ENCODE assay signal across 22 cellular contexts in the genomic region with DNA sequence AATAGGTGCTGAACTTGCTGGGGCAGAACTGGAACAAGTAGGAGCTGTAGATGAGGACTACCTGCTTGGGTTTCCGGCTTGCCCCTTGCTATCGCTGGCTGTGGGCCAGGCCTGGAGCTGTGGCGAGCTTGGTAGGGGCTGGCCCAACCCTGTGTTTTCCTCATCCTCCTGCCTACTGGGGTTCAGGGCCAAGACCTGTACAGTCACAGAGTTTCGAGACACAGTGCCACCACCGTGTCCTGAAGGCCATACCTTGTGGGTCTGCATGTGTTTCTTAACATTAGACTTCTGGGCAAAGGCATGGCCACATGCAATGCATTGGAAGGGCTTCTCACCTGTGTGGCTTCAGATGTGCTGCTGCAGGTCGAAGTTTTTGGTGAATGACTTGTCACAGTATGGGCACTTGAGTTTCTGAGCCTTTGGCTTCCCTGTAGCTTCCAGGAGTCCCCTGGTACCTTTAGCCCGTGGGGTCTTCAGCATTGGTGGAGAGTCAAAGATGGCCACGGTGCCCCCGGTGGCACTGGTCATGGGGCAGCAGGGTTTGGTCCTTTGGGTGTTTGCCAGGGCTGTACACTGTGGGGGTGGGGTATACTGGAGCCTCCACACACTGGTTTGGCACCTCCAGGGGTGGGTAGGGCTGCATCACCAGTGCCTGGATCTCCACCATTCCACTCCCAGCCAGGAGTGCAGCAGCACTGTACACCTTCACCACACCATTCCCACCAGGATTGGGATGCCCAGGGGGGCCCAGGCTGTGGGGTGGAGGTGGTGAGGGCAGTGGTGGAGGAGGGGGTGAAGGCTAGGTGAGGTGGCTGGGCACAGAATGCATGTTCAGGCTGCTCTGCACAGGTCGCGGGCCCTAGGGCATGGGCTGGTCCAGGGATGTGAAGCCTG. TPM values are rescaled to one million over a fixed set of nuclear protein-coding genes. Genes with fewer than 3 reads are reported as not detected.
DNase-seq lines count a peak whose midpoint lies in the region; ATAC-seq and TF ChIP-seq lines count a peak whose summit lies in the region.
"Had no signal": no experiment of that assay in that cellular context is flagged by ENCODE, and none has a peak within 500 bp of the region (broad histone marks: within the 10 kb centered on the region; RNA-seq: fewer than 3 reads in every experiment).

No MANE protein-coding gene starts in this region.

- no peaks in the 10 kb centered on the region for H3K27me3 ChIP-seq in right cardiac atrium (ENCODE audit: control insufficient read depth, insufficient read depth)
- H3K27me3 ChIP-seq in gastroesophageal sphincter: no peaks in the 10 kb centered on the region
- no peaks in the 10 kb centered on the region for H3K27me3 ChIP-seq in naive thymus-derived CD4-positive, alpha-beta T cell (ENCODE audit: control insufficient read depth in 2 of 2, insufficient read depth in 2 of 2, low read length in 2 of 2)
- H3K27me3 ChIP-seq in aorta (ENCODE audit: control insufficient read depth in 1 of 2, insufficient read depth in 2 of 2, low read length in 1 of 2): no peaks in the 10 kb centered on the region
- no peaks in the 10 kb centered on the region for H3K27me3 ChIP-seq in uterus
- H3K27me3 ChIP-seq: MG63 had no signal

- TF ChIP-seq POLR2A in gastroesophageal sphincter (IDR thresholded peaks at IDR 0.05) (no peak), uterus (IDR thresholded peaks at IDR 0.05) (no peak)

- H3K9me3 Mint-ChIP-seq in naive thymus-derived CD4-positive, alpha-beta T cell: peaks cover 0 to 7% (median 0%) of the 10 kb centered on the region in 11 donors

- no peaks in the 10 kb centered on the region for H3K9me3 ChIP-seq in right cardiac atrium (ENCODE audit: control insufficient read depth, low read length)
- H3K9me3 ChIP-seq in gastroesophageal sphincter: no peaks in the 10 kb centered on the region
- H3K9me3 ChIP-seq in naive thymus-derived CD4-positive, alpha-beta T cell (ENCODE audit: control insufficient read depth in 2 of 3, low read length in 3 of 3): no peaks in the 10 kb centered on the region
- no peaks in the 10 kb centered on the region for H3K9me3 ChIP-seq in aorta (ENCODE audit: control insufficient read depth, low read length)
- no peaks in the 10 kb centered on the region for H3K9me3 ChIP-seq in uterus
- H3K9me3 ChIP-seq: MG63 had no signal

- no peaks in the 10 kb centered on the region for H3K4me1 Mint-ChIP-seq in naive thymus-derived CD4-positive, alpha-beta T cell
- H3K4me1 Mint-ChIP-seq: CD8-positive, alpha-beta memory T cell; H9 had no signal

- peaks cover 0 to 3% (median 0%) of the 10 kb centered on the region in 5 donors for H3K36me3 Mint-ChIP-seq in naive thymus-derived CD4-positive, alpha-beta T cell

- H3K27ac ChIP-seq in right cardiac atrium (ENCODE audit: low read length): no peak overlapping the region
- H3K27ac ChIP-seq in gastroesophageal sphincter: no peak overlapping the region
- no peak overlapping the region for H3K27ac ChIP-seq in naive thymus-derived CD4-positive, alpha-beta T cell (ENCODE audit: low read depth, low read length)
- H3K27ac ChIP-seq in aorta (ENCODE audit: low read depth in 1 of 2, low read length in 2 of 2): no peak overlapping the region
- no peak overlapping the region for H3K27ac ChIP-seq in uterus
- H3K27ac ChIP-seq: C4-2B, PC-9, SK-N-MC had no signal

- TF ChIP-seq EP300 in gastroesophageal sphincter (IDR thresholded peaks at IDR 0.05): no peak

- H3K4me3 Mint-ChIP-seq in naive thymus-derived CD4-positive, alpha-beta T cell: no peak overlapping the region
- H3K4me3 Mint-ChIP-seq: H9, HFFc6 had no signal

- POLR2A ChIA-PET in naive thymus-derived CD4-positive, alpha-beta T cell (lab: Charles Lee): no interaction called here

- no peaks in the 10 kb centered on the region for H3K4me1 ChIP-seq in right cardiac atrium (ENCODE audit: control insufficient read depth, insufficient read depth, low read length)
- no peaks in the 10 kb centered on the region for H3K4me1 ChIP-seq in gastroesophageal sphincter
- no peaks in the 10 kb centered on the region for H3K4me1 ChIP-seq in naive thymus-derived CD4-positive, alpha-beta T cell (ENCODE audit: control insufficient read depth in 2 of 2, insufficient read depth in 2 of 2, low read length in 2 of 2)
- H3K4me1 ChIP-seq in aorta (ENCODE audit: control insufficient read depth in 1 of 2, insufficient read depth in 2 of 2, low read length in 2 of 2): no peaks in the 10 kb centered on the region
- no peaks in the 10 kb centered on the region for H3K4me1 ChIP-seq in uterus

- no peak overlapping the region for H3K27ac Mint-ChIP-seq in naive thymus-derived CD4-positive, alpha-beta T cell
- H3K27ac Mint-ChIP-seq: H9, HFFc6 had no signal

- no peak for TF ChIP-seq CTCF in gastroesophageal sphincter (IDR thresholded peaks at IDR 0.05)
- no peak for TF ChIP-seq CTCF in uterus (IDR thresholded peaks at IDR 0.05)

- CTCF ChIA-PET in naive thymus-derived CD4-positive, alpha-beta T cell (lab: Charles Lee): interaction anchor here (0.7 kb wide), 1 partner anchor 22 kb away, joined by 4 read pairs; no protein-coding TSS in a partner anchor

- WGBS in right cardiac atrium: 88% methylated on average over 11 of the region's 11 CpGs
- no CpG with 5 or more reads among the region's 11 CpGs for WGBS in gastroesophageal sphincter (ENCODE audit: low coverage in 1 of 2), 2 donors
- WGBS in aorta, 2 donors: 90 to 91% methylated on average over 11 of the region's 11 CpGs

- DNase-seq in right cardiac atrium: peak in 2 of 3 donors; percentile 31 to 32
- no peak for DNase-seq in Right ventricle myocardium inferior (ENCODE audit: missing footprints)
- no peak for DNase-seq in naive thymus-derived CD4-positive, alpha-beta T cell
- no peak for DNase-seq in aorta
- DNase-seq in NCI-H2227 (lab: John Stamatoyannopoulos, UW; ENCODE audit: unreplicated experiment): no peak
- DNase-seq in NCI-H146 (lab: John Stamatoyannopoulos, UW): no peak
- no peak for DNase-seq in uterus
- DNase-seq: H9, HFFc6, MG63, NCI-H187, NCI-H2227 treated with DMSO at 0.1 percent for 48 hours, NCI-H510A treated with DMSO at 0.1 percent for 48 hours, NCI-H748 treated with DMSO at 0.1 percent for 48 hours, PC-9, RPMI8226, SHP77 treated with DMSO at 0.1 percent for 48 hours had no signal

- ATAC-seq in right cardiac atrium: peak in 1 of 2 donors; percentile 16
- no peak for ATAC-seq in Right ventricle myocardium inferior
- ATAC-seq in gastroesophageal sphincter: peak; percentile 22
- peak; percentile 18 for ATAC-seq in naive thymus-derived CD4-positive, alpha-beta T cell
- peak; percentile 28 for ATAC-seq in aorta (ENCODE audit: low FRiP score)

- H3K4me3 ChIP-seq in right cardiac atrium (ENCODE audit: low read length) (no peak overlapping the region), gastroesophageal sphincter (no peak overlapping the region), aorta (ENCODE audit: low read length in 2 of 2) (no peak overlapping the region), uterus (no peak overlapping the region)
- H3K4me3 ChIP-seq in naive thymus-derived CD4-positive, alpha-beta T cell (ENCODE audit: low read length): no peak overlapping the region
- H3K4me3 ChIP-seq: K562, MG63, PC-9, SK-N-MC had no signal

- intact Hi-C loops in right cardiac atrium (cut with DNase I): no loop called here
- intact Hi-C loops in Right ventricle myocardium inferior (cut with DNase I): no loop called here
- intact Hi-C loops in naive thymus-derived CD4-positive, alpha-beta T cell (cut with micrococcal nuclease): no loop called here
- intact Hi-C loops in aorta (cut with DNase I): no loop called here
- intact Hi-C loops in uterus (cut with DNase I; ENCODE audit: low total_unique reads): no loop called here

- H3K27me3 Mint-ChIP-seq in naive thymus-derived CD4-positive, alpha-beta T cell: peaks cover 0 to 4% (median 0%) of the 10 kb centered on the region in 5 donors

- H3K36me3 ChIP-seq in gastroesophageal sphincter: no peaks in the 10 kb centered on the region
- no peaks in the 10 kb centered on the region for H3K36me3 ChIP-seq in naive thymus-derived CD4-positive, alpha-beta T cell (ENCODE audit: control insufficient read depth in 2 of 3, insufficient read depth in 3 of 3, low read length in 3 of 3)
- no peaks in the 10 kb centered on the region for H3K36me3 ChIP-seq in aorta (ENCODE audit: control insufficient read depth in 1 of 2, insufficient read depth in 2 of 2, low read length in 1 of 2)
- H3K36me3 ChIP-seq in uterus: no peaks in the 10 kb centered on the region
- H3K36me3 ChIP-seq: MG63 had no signal

RNA-seq across cellular contexts. Expression of a gene that starts 52.1 kb away (rescaled TPM):
- total RNA-seq in right cardiac atrium: not detected
- not detected for polyA plus RNA-seq in right cardiac atrium
- total RNA-seq in Right ventricle myocardium inferior: 0.38 TPM
- 1 to 10 TPM in 1 of 4 donors, not detected in 3; 5.1 TPM for total RNA-seq in gastroesophageal sphincter
- not detected for total RNA-seq in naive thymus-derived CD4-positive, alpha-beta T cell
- not detected for polyA plus RNA-seq in naive thymus-derived CD4-positive, alpha-beta T cell
- total RNA-seq in aorta: not detected
- not detected for polyA plus RNA-seq in aorta
- total RNA-seq in uterus: 1 to 10 TPM in 1 of 4 donors, not detected in 3; 1.2 TPM
- total RNA-seq: CD8-positive, alpha-beta memory T cell; H9; PC-9 had no signal
- polyA plus RNA-seq: CD8-positive, alpha-beta memory T cell had no signal

Comparison
In these comparisons a context has a peak if more than half of its experiments do, and no peak if none do; other contexts are left out.
1. DNase-seq: peak in right cardiac atrium (2 of 3); none in Right ventricle myocardium inferior (single experiment), naive thymus-derived CD4-positive, alpha-beta T cell (0 of 9), aorta (0 of 2), NCI-H2227 (single experiment), NCI-H146 (single experiment) and uterus (0 of 2).